In genomic region chr18:52353589-52353988, GRCh38 we compare ENCODE assay signal across 1 cellular context.
TF ChIP-seq lines count a peak whose summit lies in the region.

No MANE protein-coding gene starts in this region.

TF ChIP-seq in H1, 55 proteins besides CTCF, POLR2A, EP300 and RAD21:
- TF ChIP-seq ATF2 (IDR thresholded peaks at IDR 0.05; ENCODE audit: low read length) (no peak), ZNF274 (IDR thresholded peaks at IDR 0.05; ENCODE audit: borderline replicate concordance, extremely low read depth, low read length) (no peak), SUZ12 (IDR thresholded peaks at IDR 0.05; ENCODE audit: low read length) (no peak), NRF1 (IDR thresholded peaks at IDR 0.05; ENCODE audit: low read depth, low read length) (no peak), BCL11A (IDR thresholded peaks at IDR 0.05; ENCODE audit: low read depth in 2 of 2, low read length in 2 of 2) (no peak), E2F6 (IDR thresholded peaks at IDR 0.05) (no peak)
